In the genomic region with DNA sequence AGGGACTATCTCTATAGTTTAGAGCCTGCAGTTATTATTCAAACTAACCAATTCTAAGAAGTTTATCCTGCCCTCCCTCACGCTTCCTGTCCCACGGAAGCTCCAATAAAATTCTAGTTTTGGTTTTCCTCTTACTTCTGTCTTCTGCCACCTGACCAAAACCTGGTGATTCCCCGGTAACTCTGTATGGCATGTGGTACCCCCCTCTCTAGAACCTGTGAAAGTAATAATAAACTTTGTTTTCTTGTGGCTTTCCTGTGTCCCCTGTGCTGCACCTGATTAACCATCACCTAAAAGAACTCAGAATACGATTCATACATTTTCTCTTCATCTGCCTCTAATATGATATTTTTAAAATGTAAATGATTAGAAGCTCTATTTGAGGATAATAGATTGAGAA, we compare ENCODE assay signal across 28 cellular contexts.
DNase-seq lines count a peak whose midpoint lies in the region; ATAC-seq, FAIRE-seq and TF ChIP-seq lines count a peak whose summit lies in the region.
"Had no signal": no experiment of that assay in that cellular context is flagged by ENCODE, and none has a peak within 500 bp of the region (broad histone marks: within the 10 kb centered on the region; RNA-seq: fewer than 3 reads in every experiment).

No MANE protein-coding gene starts in this region.

- POLR2A ChIA-PET in GM12878 (lab: Charles Lee) = no interaction called here

- no peak for TF ChIP-seq RAD21 in GM12878 (IDR thresholded peaks at IDR 0.05; ENCODE audit: insufficient read depth, low read depth, low read length)

- ATAC-seq in GM18909 (IDR thresholded peaks at IDR 0.05; ENCODE audit: poor library complexity, unreplicated experiment) = peak; percentile 51
- ATAC-seq in GM21529 (IDR thresholded peaks at IDR 0.05; ENCODE audit: unreplicated experiment) = peak; percentile 47
- peak; percentile 44 for ATAC-seq in HG03432 (IDR thresholded peaks at IDR 0.05; ENCODE audit: unreplicated experiment)
- peak; percentile 36; the same call in 2 of the 3 replicates for ATAC-seq in GM12878
- no peak for ATAC-seq in T-helper 17 cell

- H3K27ac ChIP-seq in GM12878 (ENCODE audit: control insufficient read depth, insufficient read depth) (no peak overlapping the region), suprapubic skin (no peak overlapping the region), SJCRH30 (no peak overlapping the region)
- H3K27ac ChIP-seq: A549; BLaER1 treated with 17β-estradiol and CSF1 and Interleukin-3, amounts not matched to agents 10 nM and 100 nM; GM23248 had no signal

- CTCF ChIA-PET in GM12878 (lab: Yijun Ruan, JAX) = interaction anchor here (1.8 to 2.6 kb wide), 2 partner anchors 13 to 26 kb away, joined by 6 to 7 read pairs; no protein-coding TSS in a partner anchor

- H3K4me1 ChIP-seq in GM12878 (ENCODE audit: control insufficient read depth, insufficient read depth, low read length) (no peaks in the 10 kb centered on the region), suprapubic skin (no peaks in the 10 kb centered on the region), SJCRH30 (no peaks in the 10 kb centered on the region)
- H3K4me1 ChIP-seq: A549, BE2C had no signal

- no peak overlapping the region for H3K4me2 ChIP-seq in GM12878 (ENCODE audit: control insufficient read depth, insufficient read depth)
- H3K4me2 ChIP-seq: A549; BLaER1 treated with 17β-estradiol and CSF1 and Interleukin-3, amounts not matched to agents 10 nM and 100 nM had no signal

- no peak overlapping the region for H3K9ac ChIP-seq in GM12878 (ENCODE audit: control insufficient read depth, insufficient read depth, low read length)
- H3K9ac ChIP-seq: BLaER1 treated with 17β-estradiol and CSF1 and Interleukin-3, amounts not matched to agents 10 nM and 100 nM; GM23248 had no signal

- WGBS in GM12878 (ENCODE audit: insufficient coverage, insufficient replicate concordance, low lambda C conversion rate, missing lambda C conversion rate) = 34% methylated on average over 4 of the region's 4 CpGs
- 77% methylated on average over 4 of the region's 4 CpGs for WGBS in suprapubic skin

- H3K27me3 ChIP-seq in GM12878 (replicated peaks in 1 of 2; ENCODE audit: control insufficient read depth in 2 of 2, insufficient read depth in 2 of 2, low read length in 1 of 2) = no peaks in the 10 kb centered on the region
- no peaks in the 10 kb centered on the region for H3K27me3 ChIP-seq in suprapubic skin
- H3K27me3 ChIP-seq in SJCRH30 = no peaks in the 10 kb centered on the region
- H3K27me3 ChIP-seq: BE2C; BLaER1 treated with 17β-estradiol and CSF1 and Interleukin-3, amounts not matched to agents 10 nM and 100 nM had no signal

- H4K20me1 ChIP-seq in GM12878 (ENCODE audit: control insufficient read depth, insufficient read depth) = no peaks in the 10 kb centered on the region
- H4K20me1 ChIP-seq: BLaER1 treated with 17β-estradiol and CSF1 and Interleukin-3, amounts not matched to agents 10 nM and 100 nM had no signal

- H3K36me3 ChIP-seq in GM12878 (ENCODE audit: control insufficient read depth in 2 of 2, insufficient read depth in 2 of 2, low read length in 1 of 2) = no peaks in the 10 kb centered on the region
- H3K36me3 ChIP-seq in suprapubic skin = no peaks in the 10 kb centered on the region
- H3K36me3 ChIP-seq in SJCRH30 = no peaks in the 10 kb centered on the region
- H3K36me3 ChIP-seq: BE2C had no signal

- SMC1A ChIA-PET in GM12878 (lab: Charles Lee; ENCODE audit: uncharacterized antibody, unreplicated experiment) = interaction anchor here (0.8 kb wide), 1 partner anchor 54 kb away, joined by 3 read pairs; no protein-coding TSS in a partner anchor

- H3K79me2 ChIP-seq in GM12878 (ENCODE audit: control insufficient read depth, insufficient read depth, low read length) = no peaks in the 10 kb centered on the region

- BruUV-seq in GM12878 (replicated peaks; lab: Mats Ljungman, UMichigan) = no TSS peak

- no peak for TF ChIP-seq CTCF in GM12878 (IDR thresholded peaks at IDR 0.05 in 2 of 3, conservative IDR thresholded peaks at IDR 0.05 in 1 of 3; ENCODE audit: control insufficient read depth in 2 of 3, extremely low read depth in 1 of 3, insufficient read depth in 1 of 3, low read depth in 3 of 3, low read length in 3 of 3)
- TF ChIP-seq CTCF in suprapubic skin (IDR thresholded peaks at IDR 0.05) = no peak

- RAD21 ChIA-PET in GM12878 (lab: Charles Lee; ENCODE audit: unreplicated experiment) = interaction anchor here (0.8 to 1.0 kb wide), 2 partner anchors 14 to 27 kb away, joined by 3 read pairs; no protein-coding TSS in a partner anchor

- no peak for TF ChIP-seq EP300 in GM12878 (IDR thresholded peaks at IDR 0.05; ENCODE audit: borderline replicate concordance in 1 of 2, control insufficient read depth in 1 of 2, low read depth in 2 of 2, low read length in 2 of 2)
- no peak for TF ChIP-seq EP300 in suprapubic skin (IDR thresholded peaks at IDR 0.05)

- H3K9me3 ChIP-seq in GM12878 (replicated peaks; ENCODE audit: control insufficient read depth, insufficient read depth, low read length) (no peaks in the 10 kb centered on the region), suprapubic skin (no peaks in the 10 kb centered on the region), SJCRH30 (replicated peaks) (no peaks in the 10 kb centered on the region), T-helper 17 cell (ENCODE audit: control insufficient read depth, low read length, poor library complexity, severe bottlenecking) (no peaks in the 10 kb centered on the region)
- H3K9me3 ChIP-seq: A549; BE2C; BLaER1 treated with 17β-estradiol and CSF1 and Interleukin-3, amounts not matched to agents 10 nM and 100 nM had no signal

- H3K4me3 ChIP-seq in GM12878 (no peak overlapping the region), suprapubic skin (no peak overlapping the region), SJCRH30 (no peak overlapping the region)
- H3K4me3 ChIP-seq: A549; BLaER1 treated with 17β-estradiol and CSF1 and Interleukin-3, amounts not matched to agents 10 nM and 100 nM; GM23248 had no signal

- in situ Hi-C loops in GM12878 (cut with MboI) = no loop called here

- no peaks in the 10 kb centered on the region for H3K36me3 Mint-ChIP-seq in T-helper 17 cell (ENCODE audit: low read depth)
- H3K36me3 Mint-ChIP-seq: CD14-positive monocyte; CD8-positive, alpha-beta memory T cell had no signal

- no peak overlapping the region for H3K27ac Mint-ChIP-seq in T-helper 17 cell
- H3K27ac Mint-ChIP-seq: CD14-positive monocyte; CD4-positive, alpha-beta T cell; CD8-positive, alpha-beta memory T cell had no signal

- DNase-seq in GM12878 (ENCODE audit: low read depth, low spot score) = no peak
- DNase-seq in suprapubic skin (ENCODE audit: low spot score in 2 of 2) = no peak
- no peak for DNase-seq in SJCRH30
- no peak for DNase-seq in T-helper 17 cell
- DNase-seq: 8988T; ACHN; AML-193; BE2C; CD4-positive, alpha-beta T cell; CD8-positive, alpha-beta memory T cell; DMS 273 treated with DMSO at 0.1 percent for 48 hours; DMS79; EL; GDM1; GM23248; H7; HCEC 1CT had no signal

- H3K4me3 Mint-ChIP-seq in T-helper 17 cell = no peak overlapping the region
- H3K4me3 Mint-ChIP-seq: CD14-positive monocyte; CD4-positive, alpha-beta T cell; CD8-positive, alpha-beta memory T cell had no signal

- H3K4me1 Mint-ChIP-seq in T-helper 17 cell = no peaks in the 10 kb centered on the region
- H3K4me1 Mint-ChIP-seq: CD14-positive monocyte; CD8-positive, alpha-beta memory T cell had no signal

- no peak overlapping the region for H2AFZ ChIP-seq in GM12878 (ENCODE audit: control insufficient read depth, low read depth, low read length)
- H2AFZ ChIP-seq: GM23248 had no signal

- peaks cover 29% of the 10 kb centered on the region for H3K27me3 Mint-ChIP-seq in T-helper 17 cell

- no peak for FAIRE-seq in GM12878 (lab: Jason Lieb, UNC)
- FAIRE-seq: D721Med, GM12891, GM18507, GM19239, H1 had no signal

- intact Hi-C loops in GM12878 (cut with micrococcal nuclease; ENCODE audit: unreplicated experiment) = no loop called here

- TF ChIP-seq POLR2A in GM12878 (IDR thresholded peaks at IDR 0.05; ENCODE audit: low read depth, low read length) = no peak
- TF ChIP-seq POLR2A in suprapubic skin (IDR thresholded peaks at IDR 0.05) = no peak

TF ChIP-seq in GM12878, 131 proteins besides CTCF, POLR2A, EP300 and RAD21 (continues in another document):
- TF ChIP-seq SIN3A (IDR thresholded peaks at IDR 0.05; ENCODE audit: low read depth, low read length) (no peak), ZNF217 (IDR thresholded peaks at IDR 0.05) (no peak), ZZZ3 (IDR thresholded peaks at IDR 0.05; ENCODE audit: control insufficient read depth, insufficient read length, low read depth) (no peak), MEF2A (IDR thresholded peaks at IDR 0.05; ENCODE audit: insufficient read depth, low read depth, low read length) (no peak)
- TF ChIP-seq, protein P1, sequence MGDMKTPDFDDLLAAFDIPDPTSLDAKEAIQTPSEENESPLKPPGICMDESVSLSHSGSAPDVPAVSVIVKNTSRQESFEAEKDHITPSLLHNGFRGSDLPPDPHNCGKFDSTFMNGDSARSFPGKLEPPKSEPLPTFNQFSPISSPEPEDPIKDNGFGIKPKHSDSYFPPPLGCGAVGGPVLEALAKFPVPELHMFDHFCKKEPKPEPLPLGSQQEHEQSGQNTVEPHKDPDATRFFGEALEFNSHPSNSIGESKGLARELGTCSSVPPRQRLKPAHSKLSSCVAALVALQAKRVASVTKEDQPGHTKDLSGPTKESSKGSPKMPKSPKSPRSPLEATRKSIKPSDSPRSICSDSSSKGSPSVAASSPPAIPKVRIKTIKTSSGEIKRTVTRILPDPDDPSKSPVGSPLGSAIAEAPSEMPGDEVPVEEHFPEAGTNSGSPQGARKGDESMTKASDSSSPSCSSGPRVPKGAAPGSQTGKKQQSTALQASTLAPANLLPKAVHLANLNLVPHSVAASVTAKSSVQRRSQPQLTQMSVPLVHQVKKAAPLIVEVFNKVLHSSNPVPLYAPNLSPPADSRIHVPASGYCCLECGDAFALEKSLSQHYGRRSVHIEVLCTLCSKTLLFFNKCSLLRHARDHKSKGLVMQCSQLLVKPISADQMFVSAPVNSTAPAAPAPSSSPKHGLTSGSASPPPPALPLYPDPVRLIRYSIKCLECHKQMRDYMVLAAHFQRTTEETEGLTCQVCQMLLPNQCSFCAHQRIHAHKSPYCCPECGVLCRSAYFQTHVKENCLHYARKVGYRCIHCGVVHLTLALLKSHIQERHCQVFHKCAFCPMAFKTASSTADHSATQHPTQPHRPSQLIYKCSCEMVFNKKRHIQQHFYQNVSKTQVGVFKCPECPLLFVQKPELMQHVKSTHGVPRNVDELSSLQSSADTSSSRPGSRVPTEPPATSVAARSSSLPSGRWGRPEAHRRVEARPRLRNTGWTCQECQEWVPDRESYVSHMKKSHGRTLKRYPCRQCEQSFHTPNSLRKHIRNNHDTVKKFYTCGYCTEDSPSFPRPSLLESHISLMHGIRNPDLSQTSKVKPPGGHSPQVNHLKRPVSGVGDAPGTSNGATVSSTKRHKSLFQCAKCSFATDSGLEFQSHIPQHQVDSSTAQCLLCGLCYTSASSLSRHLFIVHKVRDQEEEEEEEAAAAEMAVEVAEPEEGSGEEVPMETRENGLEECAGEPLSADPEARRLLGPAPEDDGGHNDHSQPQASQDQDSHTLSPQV (IDR thresholded peaks at IDR 0.05) = no peak
